ENCODE assay signal across 1 cellular context in genomic region chr19:2268480-2268830, GRCh38.
TF ChIP-seq lines count a peak whose summit lies in the region.

No MANE protein-coding gene starts in this region.

TF ChIP-seq in K562, 482 proteins besides CTCF, POLR2A, EP300 and RAD21:
- TF ChIP-seq MTF1 (CRISPR knock-in tag; IDR thresholded peaks at IDR 0.05; ENCODE audit: borderline replicate concordance) (no peak), HDAC3 (IDR thresholded peaks at IDR 0.05; ENCODE audit: borderline replicate concordance, partially characterized antibody) (no peak), PPARD (CRISPR knock-in tag; IDR thresholded peaks at IDR 0.05) (no peak), SMARCA5 (IDR thresholded peaks at IDR 0.05) (no peak), ATF7 (IDR thresholded peaks at IDR 0.05) (no peak), ARID1B (IDR thresholded peaks at IDR 0.05) (no peak), ZBTB5 (IDR thresholded peaks at IDR 0.05) (no peak), BRF1 (IDR thresholded peaks at IDR 0.05; ENCODE audit: borderline replicate concordance, extremely low read depth, insufficient read length) (no peak), YY1 (IDR thresholded peaks at IDR 0.05; ENCODE audit: borderline replicate concordance in 1 of 3, control insufficient read depth in 1 of 3, extremely low read depth in 1 of 3, insufficient read depth in 3 of 3, insufficient read length in 1 of 3, insufficient replicate concordance in 2 of 3, low read depth in 1 of 3, low read length in 2 of 3) (no peak), CC2D1A (IDR thresholded peaks at IDR 0.05) (no peak)
- TF ChIP-seq, protein P1, sequence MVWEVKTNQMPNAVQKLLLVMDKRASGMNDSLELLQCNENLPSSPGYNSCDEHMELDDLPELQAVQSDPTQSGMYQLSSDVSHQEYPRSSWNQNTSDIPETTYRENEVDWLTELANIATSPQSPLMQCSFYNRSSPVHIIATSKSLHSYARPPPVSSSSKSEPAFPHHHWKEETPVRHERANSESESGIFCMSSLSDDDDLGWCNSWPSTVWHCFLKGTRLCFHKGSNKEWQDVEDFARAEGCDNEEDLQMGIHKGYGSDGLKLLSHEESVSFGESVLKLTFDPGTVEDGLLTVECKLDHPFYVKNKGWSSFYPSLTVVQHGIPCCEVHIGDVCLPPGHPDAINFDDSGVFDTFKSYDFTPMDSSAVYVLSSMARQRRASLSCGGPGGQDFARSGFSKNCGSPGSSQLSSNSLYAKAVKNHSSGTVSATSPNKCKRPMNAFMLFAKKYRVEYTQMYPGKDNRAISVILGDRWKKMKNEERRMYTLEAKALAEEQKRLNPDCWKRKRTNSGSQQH (CRISPR knock-in tag; IDR thresholded peaks at IDR 0.05), result no peak
- TF ChIP-seq, protein P2, sequence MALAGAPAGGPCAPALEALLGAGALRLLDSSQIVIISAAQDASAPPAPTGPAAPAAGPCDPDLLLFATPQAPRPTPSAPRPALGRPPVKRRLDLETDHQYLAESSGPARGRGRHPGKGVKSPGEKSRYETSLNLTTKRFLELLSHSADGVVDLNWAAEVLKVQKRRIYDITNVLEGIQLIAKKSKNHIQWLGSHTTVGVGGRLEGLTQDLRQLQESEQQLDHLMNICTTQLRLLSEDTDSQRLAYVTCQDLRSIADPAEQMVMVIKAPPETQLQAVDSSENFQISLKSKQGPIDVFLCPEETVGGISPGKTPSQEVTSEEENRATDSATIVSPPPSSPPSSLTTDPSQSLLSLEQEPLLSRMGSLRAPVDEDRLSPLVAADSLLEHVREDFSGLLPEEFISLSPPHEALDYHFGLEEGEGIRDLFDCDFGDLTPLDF (CRISPR knock-in tag; IDR thresholded peaks at IDR 0.05), result no peak
